20 cellular contexts compared by ENCODE assay signal in the genomic region with DNA sequence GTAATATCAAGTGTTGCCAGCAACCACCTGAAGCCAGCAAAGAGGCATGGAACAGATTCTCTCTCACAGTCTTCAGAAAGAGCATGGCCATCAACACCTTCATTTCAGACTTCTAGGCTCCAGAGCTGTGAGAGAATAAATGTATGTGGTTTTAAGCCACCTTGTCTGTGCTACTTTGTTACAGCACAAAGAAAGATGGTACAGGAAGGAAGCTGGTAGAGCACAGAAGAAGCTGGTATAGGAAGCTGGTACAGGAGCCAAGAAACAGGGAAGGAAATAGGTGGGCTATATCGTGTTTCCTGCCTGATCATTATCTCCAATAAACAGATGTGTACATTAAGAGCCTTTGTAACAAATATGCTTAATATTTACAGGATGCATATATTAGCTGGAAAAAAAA.
DNase-seq lines count a peak whose midpoint lies in the region; ATAC-seq and TF ChIP-seq lines count a peak whose summit lies in the region.
"Had no signal": no experiment of that assay in that cellular context is flagged by ENCODE, and none has a peak within 500 bp of the region (broad histone marks: within the 10 kb centered on the region; RNA-seq: fewer than 3 reads in every experiment).

No MANE protein-coding gene starts in this region.

- no peaks in the 10 kb centered on the region for H4K20me1 ChIP-seq in Loucy (ENCODE audit: insufficient read depth, low read length, poor library complexity, severe bottlenecking)

- no peaks in the 10 kb centered on the region for H3K9me2 ChIP-seq in Loucy (replicated peaks; ENCODE audit: low read depth, low read length)

- no peaks in the 10 kb centered on the region; the same call in 1 of the 2 replicates for H3F3A ChIP-seq in Loucy (ENCODE audit: low read depth)

- H3K4me1 Mint-ChIP-seq in activated naive CD8-positive, alpha-beta T cell (ENCODE audit: low read depth) = peaks cover 15% of the 10 kb centered on the region
- no peaks in the 10 kb centered on the region for H3K4me1 Mint-ChIP-seq in activated naive CD8-positive, alpha-beta T cell treated with anti-CD3 and anti-CD28 coated beads for 36 hours
- H3K4me1 Mint-ChIP-seq in naive thymus-derived CD4-positive, alpha-beta T cell = peaks cover 0 to 34% (median 14%) of the 10 kb centered on the region in 7 donors

- no peak overlapping the region for H3K4me3 ChIP-seq in Jurkat, Clone E6-1 (ENCODE audit: low read length)
- H3K4me3 ChIP-seq in Loucy (ENCODE audit: low read length, poor library complexity, severe bottlenecking) (no peak overlapping the region), heart right ventricle (no peak overlapping the region)
- no peak overlapping the region for H3K4me3 ChIP-seq in naive thymus-derived CD4-positive, alpha-beta T cell (ENCODE audit: low read length)

- no peaks in the 10 kb centered on the region for H3K79me2 ChIP-seq in Loucy (ENCODE audit: insufficient read depth, low read length)

- H3K4me3 Mint-ChIP-seq in activated naive CD8-positive, alpha-beta T cell = no peak overlapping the region
- no peak overlapping the region for H3K4me3 Mint-ChIP-seq in activated naive CD8-positive, alpha-beta T cell treated with anti-CD3 and anti-CD28 coated beads for 36 hours
- peak overlapping the region in 6 of 10 donors; percentile 21 to 77 (median 32) for H3K4me3 Mint-ChIP-seq in naive thymus-derived CD4-positive, alpha-beta T cell
- H3K4me3 Mint-ChIP-seq: CD4-positive, CD25-positive, alpha-beta regulatory T cell; CD8-positive, alpha-beta memory T cell had no signal

- ATAC-seq in naive thymus-derived CD4-positive, alpha-beta T cell = no peak
- ATAC-seq in heart right ventricle = no peak

- H3K9ac ChIP-seq in Loucy (ENCODE audit: low read depth, low read length, poor library complexity, severe bottlenecking) = no peak overlapping the region

- H3K27me3 Mint-ChIP-seq in activated naive CD8-positive, alpha-beta T cell = peaks cover 22% of the 10 kb centered on the region
- peaks cover 35% of the 10 kb centered on the region for H3K27me3 Mint-ChIP-seq in activated naive CD8-positive, alpha-beta T cell treated with anti-CD3 and anti-CD28 coated beads for 36 hours
- peaks cover 14 to 34% (median 21%) of the 10 kb centered on the region in 5 donors for H3K27me3 Mint-ChIP-seq in naive thymus-derived CD4-positive, alpha-beta T cell

- H3K36me3 Mint-ChIP-seq in activated naive CD8-positive, alpha-beta T cell = no peaks in the 10 kb centered on the region
- H3K36me3 Mint-ChIP-seq in activated naive CD8-positive, alpha-beta T cell treated with anti-CD3 and anti-CD28 coated beads for 36 hours = no peaks in the 10 kb centered on the region
- H3K36me3 Mint-ChIP-seq in naive thymus-derived CD4-positive, alpha-beta T cell = peaks cover 0 to 3% (median 0%) of the 10 kb centered on the region in 5 donors
- H3K36me3 Mint-ChIP-seq: CD4-positive, CD25-positive, alpha-beta regulatory T cell; CD8-positive, alpha-beta memory T cell had no signal

- H3K27ac ChIP-seq in naive thymus-derived CD4-positive, alpha-beta T cell (ENCODE audit: low read depth, low read length) = no peak overlapping the region
- H3K27ac ChIP-seq in heart right ventricle = no peak overlapping the region
- H3K27ac ChIP-seq: 22Rv1, C4-2B had no signal

- intact Hi-C loops in naive thymus-derived CD4-positive, alpha-beta T cell (cut with micrococcal nuclease) = no loop called here
- intact Hi-C loops in heart right ventricle (cut with DNase I) = no loop called here

- CTCF ChIA-PET in naive thymus-derived CD4-positive, alpha-beta T cell (lab: Charles Lee) = no interaction called here

- WGBS in heart right ventricle, 2 donors = 58 to 62% methylated on average over 1 of the region's 1 CpG

- TF ChIP-seq CTCF in Loucy (conservative IDR thresholded peaks at IDR 0.05; ENCODE audit: low read length) (no peak), heart right ventricle (IDR thresholded peaks at IDR 0.05) (no peak)

- no peak for DNase-seq in activated naive CD8-positive, alpha-beta T cell treated with anti-CD3 and anti-CD28 coated beads for 36 hours
- DNase-seq in Jurkat, Clone E6-1 (ENCODE audit: low read depth, low spot score) = peak; percentile 89
- DNase-seq in naive thymus-derived CD4-positive, alpha-beta T cell = peak in 2 of 9 donors; percentile 3 to 8
- DNase-seq in NCI-H128 (lab: John Stamatoyannopoulos, UW; ENCODE audit: unreplicated experiment) (no peak), occipital lobe (lab: John Stamatoyannopoulos, UW) (no peak), heart right ventricle (no peak)
- DNase-seq: ACHN; AML-193; BE2C; CD4-positive, CD25-positive, alpha-beta regulatory T cell; CD8-positive, alpha-beta memory T cell; DMS 273 treated with DMSO at 0.1 percent for 48 hours; DMS79; GOT3; H7; HCEC 1CT had no signal

- no peak overlapping the region for H2AFZ ChIP-seq in Loucy (ENCODE audit: low read length)

- H3K27ac Mint-ChIP-seq in activated naive CD8-positive, alpha-beta T cell = peak overlapping the region; percentile 7
- no peak overlapping the region for H3K27ac Mint-ChIP-seq in activated naive CD8-positive, alpha-beta T cell treated with anti-CD3 and anti-CD28 coated beads for 36 hours
- H3K27ac Mint-ChIP-seq in naive thymus-derived CD4-positive, alpha-beta T cell = peak overlapping the region in 3 of 9 donors; percentile 3 to 58 (median 11)
- H3K27ac Mint-ChIP-seq: CD4-positive, CD25-positive, alpha-beta regulatory T cell; CD8-positive, alpha-beta memory T cell had no signal

- POLR2A ChIA-PET in naive thymus-derived CD4-positive, alpha-beta T cell (lab: Charles Lee) = no interaction called here

- no peaks in the 10 kb centered on the region for H3K9me3 Mint-ChIP-seq in activated naive CD8-positive, alpha-beta T cell (ENCODE audit: low read depth)
- peaks cover 5% of the 10 kb centered on the region for H3K9me3 Mint-ChIP-seq in activated naive CD8-positive, alpha-beta T cell treated with anti-CD3 and anti-CD28 coated beads for 36 hours
- H3K9me3 Mint-ChIP-seq in naive thymus-derived CD4-positive, alpha-beta T cell = peaks cover 0 to 6% (median 0%) of the 10 kb centered on the region in 11 donors

- H3K9me3 ChIP-seq in Loucy (ENCODE audit: insufficient read depth, low read depth, low read length) (no peaks in the 10 kb centered on the region), heart right ventricle (no peaks in the 10 kb centered on the region)
- no peaks in the 10 kb centered on the region for H3K9me3 ChIP-seq in naive thymus-derived CD4-positive, alpha-beta T cell (ENCODE audit: control insufficient read depth in 2 of 3, low read length in 3 of 3)
- H3K9me3 ChIP-seq: BE2C had no signal

- H3K27me3 ChIP-seq in Loucy (ENCODE audit: insufficient read depth, low read length, poor library complexity, severe bottlenecking) (no peaks in the 10 kb centered on the region), heart right ventricle (peaks cover 0 to 29% (median 8%) of the 10 kb centered on the region in 7 donors)
- H3K27me3 ChIP-seq in naive thymus-derived CD4-positive, alpha-beta T cell (ENCODE audit: control insufficient read depth in 2 of 2, insufficient read depth in 2 of 2, low read length in 2 of 2) = no peaks in the 10 kb centered on the region
- H3K27me3 ChIP-seq: BE2C had no signal

- H3K4me2 ChIP-seq in Loucy (ENCODE audit: low read depth, low read length, poor library complexity, severe bottlenecking) = peak overlapping the region; percentile 24

- peaks cover 19% of the 10 kb centered on the region for H3K4me1 ChIP-seq in Loucy (ENCODE audit: insufficient read depth, low read length, poor library complexity, severe bottlenecking)
- no peaks in the 10 kb centered on the region for H3K4me1 ChIP-seq in naive thymus-derived CD4-positive, alpha-beta T cell (ENCODE audit: control insufficient read depth in 2 of 2, insufficient read depth in 2 of 2, low read length in 2 of 2)
- peaks cover 0 to 8% (median 0%) of the 10 kb centered on the region in 9 donors for H3K4me1 ChIP-seq in heart right ventricle
- H3K4me1 ChIP-seq: BE2C had no signal

- H3K36me3 ChIP-seq in Loucy (ENCODE audit: insufficient read depth, low read length) (no peaks in the 10 kb centered on the region), heart right ventricle (no peaks in the 10 kb centered on the region)
- no peaks in the 10 kb centered on the region for H3K36me3 ChIP-seq in naive thymus-derived CD4-positive, alpha-beta T cell (ENCODE audit: control insufficient read depth in 2 of 3, insufficient read depth in 3 of 3, low read length in 3 of 3)
- H3K36me3 ChIP-seq: BE2C had no signal

Comparison
In these comparisons a context has a peak if more than half of its experiments do, and no peak if none do; other contexts are left out.
1. H3K4me3 Mint-ChIP-seq: peak in naive thymus-derived CD4-positive, alpha-beta T cell (6 of 10); none in activated naive CD8-positive, alpha-beta T cell (single experiment) and activated naive CD8-positive, alpha-beta T cell treated with anti-CD3 and anti-CD28 coated beads for 36 hours (single experiment).